ENCODE assay signal across 24 cellular contexts in genomic region chr7:159117366-159118219, GRCh38. TPM values are rescaled to one million over a fixed set of nuclear protein-coding genes. Genes with fewer than 3 reads are reported as not detected.
DNase-seq lines count a peak whose midpoint lies in the region; ATAC-seq and TF ChIP-seq lines count a peak whose summit lies in the region.
"Had no signal": no experiment of that assay in that cellular context is flagged by ENCODE, and none has a peak within 500 bp of the region (broad histone marks: within the 10 kb centered on the region; RNA-seq: fewer than 3 reads in every experiment).

No MANE protein-coding gene starts in this region.

- no peaks in the 10 kb centered on the region for H3K9me3 Mint-ChIP-seq in mesothelial cell of epicardium
- H3K9me3 Mint-ChIP-seq: activated naive CD4-positive, alpha-beta T cell treated with anti-CD3 and anti-CD28 coated beads, Interleukin-2, amount 50 U/mL, for 72 hours; CD4-positive, alpha-beta T cell; stimulated activated naive CD8-positive, alpha-beta T cell treated with anti-CD3 and anti-CD28 coated beads, Interleukin-15, Interleukin-2, amounts not matched to agents 100 ng/mL and 50 ng/mL, for 24 hours had no signal

- peaks cover 24% of the 10 kb centered on the region for H3K27me3 Mint-ChIP-seq in mesothelial cell of epicardium (ENCODE audit: low read depth)

- H3K27ac ChIP-seq in BLaER1 treated with 17β-estradiol and CSF1 and Interleukin-3, amounts not matched to agents 10 nM and 100 nM, result no peak overlapping the region
- H3K27ac ChIP-seq in body of pancreas (peak overlapping the region; percentile 87 to 97 (median 90)), osteoblast (ENCODE audit: low read depth, low read length) (no peak overlapping the region)
- H3K27ac ChIP-seq: epithelial cell of prostate, thoracic aorta had no signal

- H3K27ac Mint-ChIP-seq in mesothelial cell of epicardium, result no peak overlapping the region
- H3K27ac Mint-ChIP-seq: activated CD8-positive, alpha-beta T cell treated with anti-CD3 and anti-CD28 coated beads, Interleukin-2, amount 10 ng/mL, durations not matched to agents 7 days and 5 days; activated naive CD4-positive, alpha-beta T cell treated with anti-CD3 and anti-CD28 coated beads, Interleukin-2, amount 50 U/mL, for 72 hours; CD4-positive, alpha-beta T cell; stimulated activated naive CD8-positive, alpha-beta T cell treated with anti-CD3 and anti-CD28 coated beads, Interleukin-15, Interleukin-2, amounts not matched to agents 100 ng/mL and 50 ng/mL, for 24 hours had no signal

- H3K4me1 ChIP-seq in BLaER1 treated with 17β-estradiol and CSF1 and Interleukin-3, amounts not matched to agents 10 nM and 100 nM, result peaks cover 0 to 37% (median 22%) of the 10 kb centered on the region in 10 experiments; a peak in 16 of 20 replicates
- H3K4me1 ChIP-seq in body of pancreas (peaks cover 41% of the 10 kb centered on the region), osteoblast (ENCODE audit: insufficient read depth, low read length) (no peaks in the 10 kb centered on the region)

- H3K4me3 Mint-ChIP-seq in mesothelial cell of epicardium, result no peak overlapping the region
- H3K4me3 Mint-ChIP-seq: activated CD8-positive, alpha-beta T cell treated with anti-CD3 and anti-CD28 coated beads, Interleukin-2, amount 10 ng/mL, durations not matched to agents 7 days and 5 days; CD4-positive, alpha-beta T cell; stimulated activated naive CD8-positive, alpha-beta T cell treated with anti-CD3 and anti-CD28 coated beads, Interleukin-15, Interleukin-2, amounts not matched to agents 100 ng/mL and 50 ng/mL, for 24 hours had no signal

- peaks cover 0 to 4% (median 0%) of the 10 kb centered on the region in 11 experiments; a peak in 1 of 22 replicates for H4K20me1 ChIP-seq in BLaER1 treated with 17β-estradiol and CSF1 and Interleukin-3, amounts not matched to agents 10 nM and 100 nM
- no peaks in the 10 kb centered on the region for H4K20me1 ChIP-seq in osteoblast (ENCODE audit: insufficient read depth, low read length)

- no peaks in the 10 kb centered on the region for H3K79me2 ChIP-seq in osteoblast (ENCODE audit: insufficient read depth, low read length)

- H3K36me3 ChIP-seq in BLaER1 treated with 17β-estradiol and CSF1 and Interleukin-3, amounts not matched to agents 10 nM and 100 nM, result no peaks in the 10 kb centered on the region
- H3K36me3 ChIP-seq in body of pancreas (replicated peaks in 1 of 2; ENCODE audit: insufficient read depth in 1 of 2, low read depth in 2 of 2) (no peaks in the 10 kb centered on the region), osteoblast (ENCODE audit: insufficient read depth, low read length) (no peaks in the 10 kb centered on the region)
- H3K36me3 ChIP-seq: thoracic aorta had no signal

- DNase-seq in NCI-H510A treated with DMSO at 0.1 percent for 48 hours (lab: John Stamatoyannopoulos, UW) (peak; percentile 21), NCI-H510A (lab: John Stamatoyannopoulos, UW) (no peak), body of pancreas (no peak), osteoblast (ENCODE audit: insufficient read length, low spot score, missing footprints) (peak; percentile 64), RKO (ENCODE audit: low spot score) (no peak), NCI-H526 (lab: John Stamatoyannopoulos, UW) (no peak), mesothelial cell of epicardium (ENCODE audit: low spot score in 2 of 2, unreplicated experiment in 2 of 2) (no peak)
- DNase-seq: 8988T; activated CD8-positive, alpha-beta T cell treated with anti-CD3 and anti-CD28 coated beads, Interleukin-2, amount 10 ng/mL, durations not matched to agents 7 days and 5 days; effector CD4-positive, alpha-beta T cell; NCI-H2107; NCI-H446; occipital lobe; stimulated activated CD4-positive, alpha-beta T cell treated with anti-CD3 and anti-CD28 coated beads, Interleukin-2, amount 100 ng/mL, for 24 hours; stimulated activated CD8-positive, alpha-beta memory T cell treated with anti-CD3 and anti-CD28 coated beads, Interleukin-4, amount 100 ng/mL, for 48 hours had no signal

- H3K4me1 Mint-ChIP-seq in mesothelial cell of epicardium, result peaks cover 27% of the 10 kb centered on the region

- 69 to 92% methylated on average over 8 to 18 of the region's 18 CpGs for WGBS in body of pancreas, 2 donors

- intact Hi-C loops in body of pancreas (cut with DNase I), result no loop called here

- H2AFZ ChIP-seq in osteoblast (ENCODE audit: low read length), result no peak overlapping the region

- ATAC-seq in body of pancreas, result no peak
- ATAC-seq: activated CD8-positive, alpha-beta T cell treated with anti-CD3 and anti-CD28 coated beads, Interleukin-2, amount 10 ng/mL, durations not matched to agents 7 days and 5 days; activated naive CD4-positive, alpha-beta T cell treated with anti-CD3 and anti-CD28 coated beads, Interleukin-2, amount 50 U/mL, for 72 hours; GM12878; SK-N-SH treated with all-trans-retinoic acid at 6 μM for 48 hours had no signal

- no peak for TF ChIP-seq POLR2A in body of pancreas (IDR thresholded peaks at IDR 0.05)

- H3K9ac ChIP-seq in BLaER1 treated with 17β-estradiol and CSF1 and Interleukin-3, amounts not matched to agents 10 nM and 100 nM, result no peak overlapping the region

- no peaks in the 10 kb centered on the region for H3K36me3 Mint-ChIP-seq in mesothelial cell of epicardium
- H3K36me3 Mint-ChIP-seq: activated naive CD4-positive, alpha-beta T cell treated with anti-CD3 and anti-CD28 coated beads, Interleukin-2, amount 50 U/mL, for 72 hours had no signal

- TF ChIP-seq CTCF in body of pancreas (IDR thresholded peaks at IDR 0.05) (no peak), osteoblast (IDR thresholded peaks at IDR 0.05; ENCODE audit: extremely low read depth, low read depth, low read length) (no peak), mesothelial cell of epicardium (IDR thresholded peaks at IDR 0.05; ENCODE audit: unreplicated experiment) (no peak)

- H3K4me2 ChIP-seq in BLaER1 treated with 17β-estradiol and CSF1 and Interleukin-3, amounts not matched to agents 10 nM and 100 nM, result peak overlapping the region; percentile 21 to 74 (median 64)
- no peak overlapping the region for H3K4me2 ChIP-seq in osteoblast (ENCODE audit: insufficient read depth, low read length)

- H3K27me3 ChIP-seq in BLaER1 treated with 17β-estradiol and CSF1 and Interleukin-3, amounts not matched to agents 10 nM and 100 nM, result 0 out of 22 replicates have a peak, but pooled peaks cover 0 to 5% (median 0%) of the 10 kb centered on the region in 11 experiments
- no peaks in the 10 kb centered on the region for H3K27me3 ChIP-seq in body of pancreas
- no peaks in the 10 kb centered on the region for H3K27me3 ChIP-seq in osteoblast (ENCODE audit: insufficient read depth, low read length)

- H3K4me3 ChIP-seq in BLaER1 treated with 17β-estradiol and CSF1 and Interleukin-3, amounts not matched to agents 10 nM and 100 nM, result no peak overlapping the region
- no peak overlapping the region for H3K4me3 ChIP-seq in body of pancreas
- no peak overlapping the region for H3K4me3 ChIP-seq in osteoblast (ENCODE audit: insufficient read depth, low read length)
- H3K4me3 ChIP-seq: GM12878, thoracic aorta had no signal

- no peaks in the 10 kb centered on the region for H3K9me3 ChIP-seq in BLaER1 treated with 17β-estradiol and CSF1 and Interleukin-3, amounts not matched to agents 10 nM and 100 nM (replicated peaks in 1 of 11)
- no peaks in the 10 kb centered on the region for H3K9me3 ChIP-seq in body of pancreas
- H3K9me3 ChIP-seq in osteoblast (ENCODE audit: low read depth, low read length), result no peaks in the 10 kb centered on the region
- H3K9me3 ChIP-seq: thoracic aorta had no signal

RNA-seq across cellular contexts. Expression of gene VIPR2, which starts 27.1 kb away (rescaled TPM):
- total RNA-seq in body of pancreas (10 to 100 TPM; 10.9 to 18.2 TPM), osteoblast (not detected in 2 replicates), mesothelial cell of epicardium (0.04 to 0.20 TPM (median 0.14 TPM) in 3 replicates)
- total RNA-seq: activated CD8-positive, alpha-beta T cell treated with anti-CD3 and anti-CD28 coated beads, Interleukin-2, amount 10 ng/mL, durations not matched to agents 7 days and 5 days; GM12878; HT-29 had no signal

Comparison
In these comparisons a context has a peak if more than half of its experiments do, and no peak if none do; other contexts are left out.
1. DNase-seq: peak in NCI-H510A treated with DMSO at 0.1 percent for 48 hours (single experiment) and osteoblast (single experiment); none in NCI-H510A (single experiment), body of pancreas (0 of 4), RKO (single experiment), NCI-H526 (0 of 2) and mesothelial cell of epicardium (0 of 2).
2. H3K27ac ChIP-seq: peak in body of pancreas (4 of 4); none in BLaER1 treated with 17β-estradiol and CSF1 and Interleukin-3, amounts not matched to agents 10 nM and 100 nM (0 of 11) and osteoblast (single experiment).